36 cellular contexts compared by ENCODE assay signal in the genomic region with DNA sequence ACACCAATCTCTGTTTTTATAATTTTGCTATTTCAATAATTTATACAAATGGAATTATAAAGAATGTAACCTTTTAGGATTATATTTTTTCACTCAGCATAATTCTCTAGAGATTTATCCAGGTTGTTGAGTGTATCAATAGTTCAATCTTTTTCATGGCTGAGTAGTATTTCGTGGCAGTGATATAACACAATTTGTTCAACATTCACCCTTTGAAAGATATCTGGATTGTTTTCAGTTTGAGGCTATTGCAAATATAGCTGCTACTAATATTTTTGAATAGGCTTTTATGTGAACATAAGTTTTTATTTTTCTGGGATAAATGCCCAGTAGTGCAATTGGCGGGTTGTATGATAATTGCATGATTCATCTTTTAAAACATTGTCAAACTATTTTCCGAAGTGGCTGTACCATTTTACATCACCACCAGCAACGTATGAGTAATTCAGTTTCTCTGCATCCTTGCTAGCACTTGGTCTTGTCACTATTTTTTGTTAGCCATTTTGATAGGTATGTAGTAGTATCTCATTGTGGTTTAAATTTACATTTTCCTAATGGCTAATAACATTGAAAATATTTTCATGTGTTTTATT. TPM values are rescaled to one million over a fixed set of nuclear protein-coding genes. Genes with fewer than 3 reads are reported as not detected.
DNase-seq lines count a peak whose midpoint lies in the region; ATAC-seq, FAIRE-seq and TF ChIP-seq lines count a peak whose summit lies in the region.
"Had no signal": no experiment of that assay in that cellular context is flagged by ENCODE, and none has a peak within 500 bp of the region (broad histone marks: within the 10 kb centered on the region; RNA-seq: fewer than 3 reads in every experiment).

No MANE protein-coding gene starts in this region.

- CTCF ChIA-PET in IMR-90 (lab: Yijun Ruan, JAX) = no interaction called here
- CTCF ChIA-PET in CD4-positive, alpha-beta memory T cell (lab: Charles Lee; ENCODE audit: partially characterized antibody) = interaction anchor here (1.6 kb wide), 1 partner anchor 8 kb away, joined by 3 read pairs; no protein-coding TSS in a partner anchor

- no peak overlapping the region for H3K56ac ChIP-seq in IMR-90 (ENCODE audit: extremely low read depth, insufficient read depth, low read length)

- no peak overlapping the region for H2AK9ac ChIP-seq in IMR-90 (replicated peaks; ENCODE audit: low read depth, low read length, poor library complexity)

- in situ Hi-C loops in IMR-90 (cut with MboI; ENCODE audit: low sequenced_read_pairs) = no loop called here

- TF ChIP-seq RAD21 in IMR-90 (IDR thresholded peaks at IDR 0.05; ENCODE audit: low read length) = no peak

- DNase-seq in ELR (ENCODE audit: low read depth) (peak; percentile 58), IMR-90 (peak; percentile 24), bronchial epithelial cell (ENCODE audit: low read depth) (peak; percentile 14), fibroblast of peridontal ligament (ENCODE audit: extremely low read depth) (peak; percentile 21), AML-193 (lab: John Stamatoyannopoulos, UW) (no peak)
- no peak for DNase-seq in stimulated activated CD4-positive, alpha-beta T cell treated with anti-CD3 and anti-CD28 coated beads, Interleukin-1b, Interleukin-23, amount 100 ng/mL, for 48 hours
- no peak for DNase-seq in activated effector memory CD4-positive, alpha-beta T cell treated with anti-CD3 and anti-CD28 coated beads, Interleukin-2, amount 50 U/mL, for 16 hours
- no peak for DNase-seq in CD4-positive, alpha-beta memory T cell
- DNase-seq: activated CD4-positive, alpha-beta memory T cell treated with anti-CD3 and anti-CD28 coated beads, Interleukin-2, amount 10 ng/mL, durations not matched to agents 7 days and 5 days; activated CD8-positive, alpha-beta memory T cell treated with anti-CD3 and anti-CD28 coated beads, Interleukin-2, amount 50 U/mL, for 48 hours; activated naive CD4-positive, alpha-beta T cell treated with anti-CD3 and anti-CD28 coated beads for 36 hours; adrenal gland; BE2C; CD8-positive, alpha-beta memory T cell; DMS 273 treated with DMSO at 0.1 percent for 48 hours; effector memory CD4-positive, alpha-beta T cell; erythroblast; H9; hippocampal formation; left cardiac atrium; MG63; naive thymus-derived CD8-positive, alpha-beta T cell; NCI-H1105; NCI-H1930; NCI-H524 treated with DMSO at 0.1 percent for 48 hours; sigmoid colon; T-helper 17 cell; transverse colon had no signal

- no CpG with 5 or more reads among the region's 4 CpGs for WGBS in IMR-90 (ENCODE audit: extremely low coverage in 2 of 2, insufficient read length in 1 of 2), 2 experiments

- no peak overlapping the region for H3K4me2 ChIP-seq in IMR-90 (ENCODE audit: low read depth, low read length)

- intact Hi-C loops in IMR-90 (cut with micrococcal nuclease) = no loop called here
- intact Hi-C loops in CD4-positive, alpha-beta memory T cell (cut with micrococcal nuclease) = no loop called here

- H3K36me3 ChIP-seq in IMR-90 (ENCODE audit: control insufficient read depth, insufficient read depth, low read length) (no peaks in the 10 kb centered on the region), bronchial epithelial cell (ENCODE audit: control insufficient read depth, insufficient read depth, low read length) (no peaks in the 10 kb centered on the region)
- H3K36me3 ChIP-seq in CD4-positive, alpha-beta memory T cell (ENCODE audit: insufficient read depth, low read length) = no peaks in the 10 kb centered on the region
- H3K36me3 ChIP-seq: adrenal gland, BE2C, MG63, sigmoid colon, transverse colon had no signal

- no peak for FAIRE-seq in bronchial epithelial cell (lab: Jason Lieb, UNC)
- FAIRE-seq: GM12891 had no signal

- H4K5ac ChIP-seq in IMR-90 (ENCODE audit: low read depth, low read length) = no peak overlapping the region

- H2BK120ac ChIP-seq in IMR-90 (ENCODE audit: low read depth, low read length) = no peak overlapping the region

- H3K27ac Mint-ChIP-seq in CD4-positive, alpha-beta memory T cell = no peak overlapping the region
- H3K27ac Mint-ChIP-seq: activated CD4-positive, alpha-beta memory T cell treated with anti-CD3 and anti-CD28 coated beads, Interleukin-2, amount 10 ng/mL, durations not matched to agents 7 days and 5 days; activated naive CD4-positive, alpha-beta T cell treated with anti-CD3 and anti-CD28 coated beads for 36 hours; activated T-helper 1 cell treated with anti-CD3 and anti-CD28 coated beads, Interleukin-12 subunit alpha, Interleukin-12 subunit beta, Interleukin-2, Interleukin-4 antibody, amounts not matched to agents 30 ng/mL and 10 ng/mL and 1 ng/mL, durations not matched to agents 14 hours and 24 hours and 36 hours; CD8-positive, alpha-beta memory T cell; H9; naive thymus-derived CD8-positive, alpha-beta T cell; progenitor cell of endocrine pancreas; stimulated activated effector memory CD8-positive, alpha-beta T cell treated with anti-CD3 and anti-CD28 coated beads, Interleukin-12 subunit alpha, Interleukin-12 subunit beta, amount 100 ng/mL, for 72 hours; T-helper 17 cell had no signal

- no peak overlapping the region for H2AFZ ChIP-seq in IMR-90 (replicated peaks; ENCODE audit: low read length, poor library complexity)

- no peaks in the 10 kb centered on the region for H4K20me1 ChIP-seq in IMR-90 (ENCODE audit: insufficient read depth, low read length)

- no peak overlapping the region for H3K23ac ChIP-seq in IMR-90 (ENCODE audit: low read depth, low read length)

- peaks cover 6 to 9% of the 10 kb centered on the region in 2 donors for H3K27me3 Mint-ChIP-seq in CD4-positive, alpha-beta memory T cell
- H3K27me3 Mint-ChIP-seq: progenitor cell of endocrine pancreas had no signal

- no peak overlapping the region for H2BK20ac ChIP-seq in IMR-90 (ENCODE audit: low read depth, low read length)

- H3K27me3 ChIP-seq in IMR-90 (ENCODE audit: control insufficient read depth, insufficient read depth, low read length) = peaks cover 10% of the 10 kb centered on the region
- no peaks in the 10 kb centered on the region for H3K27me3 ChIP-seq in bronchial epithelial cell (ENCODE audit: control insufficient read depth, insufficient read depth, low read length)
- H3K27me3 ChIP-seq in CD4-positive, alpha-beta memory T cell (ENCODE audit: insufficient read depth, low read length) = no peaks in the 10 kb centered on the region
- H3K27me3 ChIP-seq: adrenal gland, BE2C, MG63, sigmoid colon, transverse colon had no signal

- no peak for TF ChIP-seq CTCF in IMR-90 (conservative IDR thresholded peaks at IDR 0.05; ENCODE audit: low read depth, low read length)
- no peak for TF ChIP-seq CTCF in bronchial epithelial cell (IDR thresholded peaks at IDR 0.05; ENCODE audit: insufficient read depth, low read length, severe bottlenecking)

- H3K9me3 ChIP-seq in IMR-90 (ENCODE audit: control insufficient read depth, insufficient read depth, low read length) = no peaks in the 10 kb centered on the region
- peaks cover 0 to 3% of the 10 kb centered on the region in 2 donors for H3K9me3 ChIP-seq in CD4-positive, alpha-beta memory T cell (ENCODE audit: control insufficient read depth in 1 of 2, low read length in 2 of 2)
- H3K9me3 ChIP-seq: adrenal gland, BE2C, transverse colon had no signal

- H3K14ac ChIP-seq in IMR-90 (replicated peaks; ENCODE audit: low read depth, low read length) = no peak overlapping the region

- no peaks in the 10 kb centered on the region for H3K4me1 ChIP-seq in IMR-90 (ENCODE audit: control insufficient read depth, insufficient read depth, low read length)
- H3K4me1 ChIP-seq in CD4-positive, alpha-beta memory T cell (ENCODE audit: insufficient read depth, low read length) = no peaks in the 10 kb centered on the region
- H3K4me1 ChIP-seq: adrenal gland, BE2C, sigmoid colon, transverse colon had no signal

- H3K4me3 Mint-ChIP-seq in CD4-positive, alpha-beta memory T cell = no peak overlapping the region
- H3K4me3 Mint-ChIP-seq: activated CD4-positive, alpha-beta memory T cell treated with anti-CD3 and anti-CD28 coated beads, Interleukin-2, amount 10 ng/mL, durations not matched to agents 7 days and 5 days; activated naive CD4-positive, alpha-beta T cell treated with anti-CD3 and anti-CD28 coated beads for 36 hours; activated T-helper 1 cell treated with anti-CD3 and anti-CD28 coated beads, Interleukin-12 subunit alpha, Interleukin-12 subunit beta, Interleukin-2, Interleukin-4 antibody, amounts not matched to agents 30 ng/mL and 10 ng/mL and 1 ng/mL, durations not matched to agents 14 hours and 24 hours and 36 hours; CD8-positive, alpha-beta memory T cell; H9; naive thymus-derived CD8-positive, alpha-beta T cell; stimulated activated effector memory CD8-positive, alpha-beta T cell treated with anti-CD3 and anti-CD28 coated beads, Interleukin-12 subunit alpha, Interleukin-12 subunit beta, amount 100 ng/mL, for 72 hours; T-helper 17 cell had no signal

- H3K4me1 Mint-ChIP-seq in CD4-positive, alpha-beta memory T cell = no peaks in the 10 kb centered on the region
- H3K4me1 Mint-ChIP-seq: activated CD4-positive, alpha-beta memory T cell treated with anti-CD3 and anti-CD28 coated beads, Interleukin-2, amount 10 ng/mL, durations not matched to agents 7 days and 5 days; CD8-positive, alpha-beta memory T cell; H9; stimulated activated effector memory CD8-positive, alpha-beta T cell treated with anti-CD3 and anti-CD28 coated beads, Interleukin-12 subunit alpha, Interleukin-12 subunit beta, amount 100 ng/mL, for 72 hours; T-helper 17 cell had no signal

- no peak overlapping the region for H3K9ac ChIP-seq in IMR-90 (ENCODE audit: low read depth, low read length)

- BruUV-seq in IMR-90 (replicated peaks; lab: Mats Ljungman, UMichigan) = no TSS peak

- no peaks in the 10 kb centered on the region for H3K36me3 Mint-ChIP-seq in CD4-positive, alpha-beta memory T cell
- H3K36me3 Mint-ChIP-seq: CD8-positive, alpha-beta memory T cell; stimulated activated effector memory CD8-positive, alpha-beta T cell treated with anti-CD3 and anti-CD28 coated beads, Interleukin-12 subunit alpha, Interleukin-12 subunit beta, amount 100 ng/mL, for 72 hours had no signal

- no peak overlapping the region for H3K18ac ChIP-seq in IMR-90 (ENCODE audit: low read depth, low read length)

- H3K9me3 Mint-ChIP-seq in CD4-positive, alpha-beta memory T cell = peaks cover 0 to 32% (median 15%) of the 10 kb centered on the region in 8 donors
- H3K9me3 Mint-ChIP-seq: activated CD4-positive, alpha-beta memory T cell treated with anti-CD3 and anti-CD28 coated beads, Interleukin-2, amount 10 ng/mL, durations not matched to agents 7 days and 5 days had no signal

- H3K4ac ChIP-seq in IMR-90 (ENCODE audit: low read depth, low read length) = no peak overlapping the region

- H3K27ac ChIP-seq in IMR-90 (ENCODE audit: insufficient read depth, low read length) = no peak overlapping the region
- H3K27ac ChIP-seq in CD4-positive, alpha-beta memory T cell (ENCODE audit: low read depth, low read length) = no peak overlapping the region
- H3K27ac ChIP-seq: adrenal gland, coronary artery, sigmoid colon, SK-N-MC, transverse colon had no signal

- H4K91ac ChIP-seq in IMR-90 (ENCODE audit: insufficient read depth, low read depth, low read length) = no peak overlapping the region

- no peaks in the 10 kb centered on the region for H3K79me1 ChIP-seq in IMR-90 (ENCODE audit: low read depth in 1 of 2, low read length in 2 of 2)

- no peak overlapping the region for H2BK15ac ChIP-seq in IMR-90 (ENCODE audit: low read depth, low read length)

- no peak overlapping the region for H2AK5ac ChIP-seq in IMR-90 (ENCODE audit: low read depth, low read length)

- no peak for ATAC-seq in IMR-90 (ENCODE audit: low read depth)
- ATAC-seq: activated CD4-positive, CD25-positive, alpha-beta regulatory T cell treated with anti-CD3 and anti-CD28 coated beads, Interleukin-2, amount 50 U/mL, for 24 hours; left cardiac atrium; naive thymus-derived CD8-positive, alpha-beta T cell; stimulated activated effector memory CD8-positive, alpha-beta T cell treated with anti-CD3 and anti-CD28 coated beads, Interleukin-12 subunit alpha, Interleukin-12 subunit beta, amount 100 ng/mL, for 72 hours; T-helper 17 cell had no signal

- H3K9me1 ChIP-seq in IMR-90 (ENCODE audit: insufficient read depth, low read length) = no peaks in the 10 kb centered on the region

- no peak overlapping the region for H2BK5ac ChIP-seq in IMR-90 (ENCODE audit: low read depth, low read length, poor library complexity, severe bottlenecking)

- H4K8ac ChIP-seq in IMR-90 (ENCODE audit: low read depth in 2 of 2, low read length in 2 of 2) = no peak overlapping the region

- POLR2A ChIA-PET in IMR-90 (lab: Charles Lee; ENCODE audit: unreplicated experiment) = no interaction called here
- POLR2A ChIA-PET in CD4-positive, alpha-beta memory T cell (lab: Charles Lee; ENCODE audit: partially characterized antibody) = no interaction called here

- TF ChIP-seq POLR2A in IMR-90 (IDR thresholded peaks at IDR 0.05; ENCODE audit: low read depth, low read length) = no peak

- H3K4me3 ChIP-seq in IMR-90 (ENCODE audit: insufficient read depth, low read depth, low read length) = no peak overlapping the region
- no peak overlapping the region for H3K4me3 ChIP-seq in bronchial epithelial cell (ENCODE audit: low read depth, low read length)
- no peak overlapping the region for H3K4me3 ChIP-seq in CD4-positive, alpha-beta memory T cell (ENCODE audit: low read length in 2 of 2)
- H3K4me3 ChIP-seq: adrenal gland, coronary artery, lung, MG63, sigmoid colon, SK-N-MC, transverse colon had no signal

- dilution Hi-C loops in IMR-90 (cut with HindIII; ENCODE audit: low sequenced_read_pairs, unreplicated experiment) = no loop called here

RNA-seq across cellular contexts. Expression of gene ABCD3, which starts 55.6 kb away (rescaled TPM):
- total RNA-seq in IMR-90 (2012; rRNA removed) (32.6 and 66.4 TPM in 2 replicates), bronchial epithelial cell (29.2 and 40.6 TPM in 2 replicates)
- 9.6 and 13.6 TPM in 2 replicates for polyA plus RNA-seq in IMR-90 (2012; rRNA removed)
- 1.4 and 2.1 TPM in 2 replicates for polyA plus RNA-seq in IMR-90 (2012; cell fraction: cytosol; rRNA removed)
- 1.4 and 17.2 TPM in 2 replicates for polyA plus RNA-seq in IMR-90 (2012; cell fraction: nucleus; rRNA removed; ENCODE audit: low replicate concordance)
- total RNA-seq in CD4-positive, alpha-beta memory T cell = 10 to 100 TPM; 23.6 to 23.8 TPM
- polyA plus RNA-seq in CD4-positive, alpha-beta memory T cell = 10 to 100 TPM; 23.9 to 24.2 TPM

Comparison
In these comparisons a context has a peak if more than half of its experiments do, and no peak if none do; other contexts are left out.
1. DNase-seq: peak in ELR (single experiment), IMR-90 (single experiment), bronchial epithelial cell (single experiment) and fibroblast of peridontal ligament (single experiment); none in stimulated activated CD4-positive, alpha-beta T cell treated with anti-CD3 and anti-CD28 coated beads, Interleukin-1b, Interleukin-23, amount 100 ng/mL, for 48 hours (single experiment), activated effector memory CD4-positive, alpha-beta T cell treated with anti-CD3 and anti-CD28 coated beads, Interleukin-2, amount 50 U/mL, for 16 hours (single experiment), AML-193 (0 of 2) and CD4-positive, alpha-beta memory T cell (0 of 5).